In genomic region chr1:206787956-206788355, GRCh38 we compare ENCODE assay signal across 19 cellular contexts. TPM values are rescaled to one million over a fixed set of nuclear protein-coding genes. Genes with fewer than 3 reads are reported as not detected.
"Had no signal": no experiment of that assay in that cellular context is flagged by ENCODE, and none has a peak within 500 bp of the region (broad histone marks: within the 10 kb centered on the region; RNA-seq: fewer than 3 reads in every experiment).

No MANE protein-coding gene starts in this region.

- H3K27ac ChIP-seq: gastrocnemius medialis, lower lobe of right lung, suprapubic skin, transverse colon, vagina had no signal

- H3K27ac Mint-ChIP-seq: activated CD4-positive, alpha-beta T cell treated with anti-CD3 and anti-CD28 coated beads, Interleukin-2, amount 10 ng/mL, durations not matched to agents 24 days and 14 days; activated T-cell treated with anti-CD3 and anti-CD28 coated beads, Interleukin-2, amount 50 U/mL, for 72 hours had no signal

- H3K4me1 ChIP-seq: gastrocnemius medialis, lower lobe of right lung, suprapubic skin, transverse colon, vagina had no signal

- H3K9me3 Mint-ChIP-seq: activated T-cell treated with anti-CD3 and anti-CD28 coated beads, Interleukin-2, amount 50 U/mL, for 72 hours had no signal

- ATAC-seq: activated T-cell treated with anti-CD3 and anti-CD28 coated beads, Interleukin-2, amount 50 U/mL, for 72 hours; gastrocnemius medialis; lower lobe of right lung had no signal

- DNase-seq: activated CD4-positive, alpha-beta T cell treated with anti-CD3 and anti-CD28 coated beads, Interleukin-2, amount 10 ng/mL, durations not matched to agents 24 days and 14 days; activated CD4-positive, CD25-positive, alpha-beta regulatory T cell; activated gamma-delta T cell treated with Interleukin-2 at 50 U/mL for 16 hours; activated T-cell treated with anti-CD3 and anti-CD28 coated beads, Interleukin-2, amount 50 U/mL, for 72 hours; aorta; cortex of kidney; gastrocnemius medialis; head of caudate nucleus; lower lobe of right lung; retina; stimulated activated naive CD4-positive, alpha-beta T cell treated with Interleukin-2 at 50 U/mL for 16 hours; SW 1271; transverse colon had no signal

- H3K4me3 Mint-ChIP-seq: activated CD4-positive, alpha-beta T cell treated with anti-CD3 and anti-CD28 coated beads, Interleukin-2, amount 10 ng/mL, durations not matched to agents 24 days and 14 days; neural crest cell had no signal

- H3K27me3 ChIP-seq: gastrocnemius medialis, suprapubic skin, transverse colon, vagina had no signal

- H3K9me3 ChIP-seq: gastrocnemius medialis, lower lobe of right lung, suprapubic skin, transverse colon, vagina had no signal

- H3K36me3 ChIP-seq: gastrocnemius medialis, lower lobe of right lung, suprapubic skin, transverse colon, vagina had no signal

- H3K4me3 ChIP-seq: gastrocnemius medialis, lower lobe of right lung, suprapubic skin, transverse colon, vagina had no signal

RNA-seq across cellular contexts. Expression of gene IL10, which starts 15.7 kb away (rescaled TPM):
- total RNA-seq: neural crest cell had no signal
- polyA plus RNA-seq: keratinocyte had no signal

RNA-seq across cellular contexts. Expression of gene IL19, which starts 17.4 kb away (rescaled TPM):
- total RNA-seq: activated CD4-positive, alpha-beta T cell treated with anti-CD3 and anti-CD28 coated beads, Interleukin-2, amount 10 ng/mL, durations not matched to agents 24 days and 14 days; activated T-cell treated with anti-CD3 and anti-CD28 coated beads, Interleukin-2, amount 50 U/mL, for 72 hours; aorta; gastrocnemius medialis; lower lobe of right lung; mesenteric fat pad; neural crest cell; posterior vena cava; suprapubic skin; transverse colon; vagina had no signal
- polyA plus RNA-seq: aorta, keratinocyte had no signal
